16 cellular contexts compared by ENCODE assay signal in genomic region chr9:109806506-109807115, GRCh38. TPM values are rescaled to one million over a fixed set of nuclear protein-coding genes. Genes with fewer than 3 reads are reported as not detected.
DNase-seq lines count a peak whose midpoint lies in the region; ATAC-seq and TF ChIP-seq lines count a peak whose summit lies in the region.
"Had no signal": no experiment of that assay in that cellular context is flagged by ENCODE, and none has a peak within 500 bp of the region (broad histone marks: within the 10 kb centered on the region; RNA-seq: fewer than 3 reads in every experiment).

No MANE protein-coding gene starts in this region.

- no peaks in the 10 kb centered on the region for H4K20me1 ChIP-seq in BLaER1 treated with 17β-estradiol and CSF1 and Interleukin-3, amounts not matched to agents 10 nM and 100 nM

- H3K4me1 ChIP-seq in BLaER1 treated with 17β-estradiol and CSF1 and Interleukin-3, amounts not matched to agents 10 nM and 100 nM, result peaks cover 0 to 9% (median 3%) of the 10 kb centered on the region in 10 experiments; a peak in 6 of 20 replicates
- H3K4me1 ChIP-seq in adipocyte (ENCODE audit: control insufficient read depth, insufficient read depth, low read length), result peaks cover 30% of the 10 kb centered on the region
- H3K4me1 ChIP-seq in muscle layer of duodenum (ENCODE audit: control insufficient read depth in 1 of 2, insufficient read depth in 2 of 2, low read length in 2 of 2), result no peaks in the 10 kb centered on the region
- H3K4me1 ChIP-seq: SJSA1 had no signal

- no peak for TF ChIP-seq CTCF in fibroblast of villous mesenchyme (IDR thresholded peaks at IDR 0.05; ENCODE audit: insufficient read depth, low read depth, low read length)
- TF ChIP-seq CTCF in glutamatergic neuron (IDR thresholded peaks at IDR 0.05; ENCODE audit: partially characterized antibody, unreplicated experiment), result no peak

- no peaks in the 10 kb centered on the region for H3K36me3 Mint-ChIP-seq in glutamatergic neuron (ENCODE audit: unreplicated experiment)
- H3K36me3 Mint-ChIP-seq: stimulated activated effector memory CD8-positive, alpha-beta T cell treated with anti-CD3 and anti-CD28 coated beads, Interleukin-12 subunit alpha, Interleukin-12 subunit beta, amount 100 ng/mL, for 72 hours had no signal

- no peak overlapping the region for H3K4me3 Mint-ChIP-seq in glutamatergic neuron (ENCODE audit: unreplicated experiment)
- H3K4me3 Mint-ChIP-seq: activated T-helper 1 cell treated with anti-CD3 and anti-CD28 coated beads, Interleukin-12 subunit alpha, Interleukin-12 subunit beta, Interleukin-2, Interleukin-4 antibody, amounts not matched to agents 30 ng/mL and 10 ng/mL and 1 ng/mL, durations not matched to agents 14 hours and 24 hours and 36 hours; brain; nephron; stimulated activated effector memory CD8-positive, alpha-beta T cell treated with anti-CD3 and anti-CD28 coated beads, Interleukin-12 subunit alpha, Interleukin-12 subunit beta, amount 100 ng/mL, for 72 hours had no signal

- H3K4me1 Mint-ChIP-seq in glutamatergic neuron (ENCODE audit: low read depth, unreplicated experiment), result no peaks in the 10 kb centered on the region
- H3K4me1 Mint-ChIP-seq: stimulated activated effector memory CD8-positive, alpha-beta T cell treated with anti-CD3 and anti-CD28 coated beads, Interleukin-12 subunit alpha, Interleukin-12 subunit beta, amount 100 ng/mL, for 72 hours had no signal

- ATAC-seq in HG03342 (IDR thresholded peaks at IDR 0.05; ENCODE audit: unreplicated experiment), result no peak
- ATAC-seq: left colon; stimulated activated effector memory CD8-positive, alpha-beta T cell treated with anti-CD3 and anti-CD28 coated beads, Interleukin-12 subunit alpha, Interleukin-12 subunit beta, amount 100 ng/mL, for 72 hours had no signal

- no peaks in the 10 kb centered on the region for H3K36me3 ChIP-seq in BLaER1 treated with 17β-estradiol and CSF1 and Interleukin-3, amounts not matched to agents 10 nM and 100 nM
- H3K36me3 ChIP-seq in adipocyte (ENCODE audit: control insufficient read depth, insufficient read depth, low read length, severe bottlenecking) (no peaks in the 10 kb centered on the region), muscle layer of duodenum (ENCODE audit: control insufficient read depth in 1 of 2, insufficient read depth in 2 of 2, low read length in 2 of 2) (no peaks in the 10 kb centered on the region)

- DNase-seq in adipocyte (ENCODE audit: low read depth), result peak; percentile 77
- peak; percentile 75 for DNase-seq in fibroblast of villous mesenchyme (ENCODE audit: low read depth)
- no peak for DNase-seq in glutamatergic neuron
- DNase-seq in NCI-H2196 (lab: John Stamatoyannopoulos, UW; ENCODE audit: unreplicated experiment), result no peak
- DNase-seq in activated naive CD4-positive, alpha-beta T cell treated with anti-CD3 and anti-CD28 coated beads, Interleukin-2, amount 50 U/mL, for 16 hours, result no peak
- DNase-seq: activated CD4-positive, alpha-beta T cell treated with anti-CD3 and anti-CD28 coated beads, Interleukin-2, amount 50 U/mL, for 4 hours; Calu3; left colon had no signal

- H3K27me3 Mint-ChIP-seq in glutamatergic neuron (ENCODE audit: unreplicated experiment), result peaks cover 4% of the 10 kb centered on the region

- no peaks in the 10 kb centered on the region for H3K9me3 Mint-ChIP-seq in glutamatergic neuron (ENCODE audit: unreplicated experiment)

- peak overlapping the region in 6 of 11 experiments; percentile 18 to 64 (median 28); a peak in 11 of 22 replicates for H3K4me2 ChIP-seq in BLaER1 treated with 17β-estradiol and CSF1 and Interleukin-3, amounts not matched to agents 10 nM and 100 nM

- H3K27ac Mint-ChIP-seq in glutamatergic neuron (ENCODE audit: unreplicated experiment), result no peak overlapping the region
- H3K27ac Mint-ChIP-seq: activated T-helper 1 cell treated with anti-CD3 and anti-CD28 coated beads, Interleukin-12 subunit alpha, Interleukin-12 subunit beta, Interleukin-2, Interleukin-4 antibody, amounts not matched to agents 30 ng/mL and 10 ng/mL and 1 ng/mL, durations not matched to agents 14 hours and 24 hours and 36 hours; brain; nephron; stimulated activated effector memory CD8-positive, alpha-beta T cell treated with anti-CD3 and anti-CD28 coated beads, Interleukin-12 subunit alpha, Interleukin-12 subunit beta, amount 100 ng/mL, for 72 hours had no signal

- no peak overlapping the region for H3K4me3 ChIP-seq in BLaER1 treated with 17β-estradiol and CSF1 and Interleukin-3, amounts not matched to agents 10 nM and 100 nM
- H3K4me3 ChIP-seq in adipocyte (ENCODE audit: low read length) (no peak overlapping the region), fibroblast of villous mesenchyme (ENCODE audit: low read depth, low read length) (no peak overlapping the region), muscle layer of duodenum (ENCODE audit: low read depth in 1 of 2, low read length in 2 of 2) (no peak overlapping the region)
- H3K4me3 ChIP-seq: SJSA1 had no signal

- no peak overlapping the region for H3K9ac ChIP-seq in BLaER1 treated with 17β-estradiol and CSF1 and Interleukin-3, amounts not matched to agents 10 nM and 100 nM
- peak overlapping the region; percentile 13 for H3K9ac ChIP-seq in adipocyte (ENCODE audit: low read length)

- H3K27ac ChIP-seq in BLaER1 treated with 17β-estradiol and CSF1 and Interleukin-3, amounts not matched to agents 10 nM and 100 nM, result no peak overlapping the region
- peak overlapping the region; percentile 48 for H3K27ac ChIP-seq in muscle layer of duodenum (ENCODE audit: low read length)
- H3K27ac ChIP-seq: SJSA1 had no signal

- peaks cover 0 to 27% (median 9%) of the 10 kb centered on the region in 11 experiments; a peak in 14 of 22 replicates for H3K9me3 ChIP-seq in BLaER1 treated with 17β-estradiol and CSF1 and Interleukin-3, amounts not matched to agents 10 nM and 100 nM (replicated peaks in 1 of 11)
- no peaks in the 10 kb centered on the region for H3K9me3 ChIP-seq in adipocyte (ENCODE audit: control insufficient read depth, low read length)
- H3K9me3 ChIP-seq in muscle layer of duodenum (ENCODE audit: control insufficient read depth in 1 of 2, low read length in 2 of 2), result no peaks in the 10 kb centered on the region
- H3K9me3 ChIP-seq: SJSA1 had no signal

- no peaks in the 10 kb centered on the region for H3K27me3 ChIP-seq in BLaER1 treated with 17β-estradiol and CSF1 and Interleukin-3, amounts not matched to agents 10 nM and 100 nM
- H3K27me3 ChIP-seq in adipocyte (replicated peaks; ENCODE audit: control insufficient read depth, insufficient read depth, low read length) (no peaks in the 10 kb centered on the region), muscle layer of duodenum (ENCODE audit: low read depth, low read length) (no peaks in the 10 kb centered on the region)
- H3K27me3 ChIP-seq: SJSA1 had no signal

RNA-seq across cellular contexts. Expression of gene PALM2AKAP2, which starts 26.6 kb away (rescaled TPM):
- total RNA-seq in fibroblast of villous mesenchyme, result 24.5 and 31.5 TPM in 2 replicates
- 1.0 TPM for total RNA-seq in glutamatergic neuron (ENCODE audit: unreplicated experiment)
- total RNA-seq: Calu3 had no signal

Comparison
In these comparisons a context has a peak if more than half of its experiments do, and no peak if none do; other contexts are left out.
1. DNase-seq: peak in adipocyte (single experiment) and fibroblast of villous mesenchyme (single experiment); none in glutamatergic neuron (single experiment), NCI-H2196 (single experiment) and activated naive CD4-positive, alpha-beta T cell treated with anti-CD3 and anti-CD28 coated beads, Interleukin-2, amount 50 U/mL, for 16 hours (single experiment).
2. RNA of gene PALM2AKAP2, which starts 26.6 kb away (total RNA-seq): 24.5 to 31.5 TPM in fibroblast of villous mesenchyme; 1.0 TPM in glutamatergic neuron (single experiment); every median in the first group is over 10 times any median in the second.